In genomic region chr20:51503376-51503775, GRCh38 we compare ENCODE assay signal across 13 cellular contexts.
"Had no signal": no experiment of that assay in that cellular context is flagged by ENCODE, and none has a peak within 500 bp of the region (broad histone marks: within the 10 kb centered on the region; RNA-seq: fewer than 3 reads in every experiment).

No MANE protein-coding gene starts in this region.

- H3K27ac Mint-ChIP-seq: activated naive CD4-positive, alpha-beta T cell treated with anti-CD3 and anti-CD28 coated beads, Interleukin-2, amount 50 U/mL, for 24 hours; brain had no signal

- H3K4me3 Mint-ChIP-seq: activated naive CD4-positive, alpha-beta T cell treated with anti-CD3 and anti-CD28 coated beads, Interleukin-2, amount 50 U/mL, for 24 hours; brain; stimulated activated memory B cell treated with anti-CD40 and anti-IgM and Interleukin-4, amounts not matched to agents 10 μg/mL and 1 μg/mL and 100 μg/mL, for 72 hours had no signal

- H3K36me3 Mint-ChIP-seq: brain had no signal

- ATAC-seq: stimulated activated memory B cell treated with anti-CD40 and anti-IgM and Interleukin-4, amounts not matched to agents 10 μg/mL and 1 μg/mL and 100 μg/mL, for 72 hours had no signal

- H3K27me3 Mint-ChIP-seq: activated naive CD4-positive, alpha-beta T cell treated with anti-CD3 and anti-CD28 coated beads, Interleukin-2, amount 50 U/mL, for 24 hours; naive B cell; stimulated activated memory B cell treated with anti-CD40 and anti-IgM and Interleukin-4, amounts not matched to agents 10 μg/mL and 1 μg/mL and 100 μg/mL, for 72 hours had no signal

- DNase-seq: activated CD4-positive, CD25-positive, alpha-beta regulatory T cell; activated effector memory CD4-positive, alpha-beta T cell treated with anti-CD3 and anti-CD28 coated beads, Interleukin-2, amount 50 U/mL, for 16 hours; activated T-cell treated with anti-CD3 and anti-CD28 coated beads, Interleukin-2, amount 50 U/mL, for 48 hours; cortex of kidney; effector memory CD4-positive, alpha-beta T cell; foreskin melanocyte; mammary epithelial cell; naive B cell; occipital lobe; stimulated activated CD4-positive, alpha-beta T cell treated with anti-CD3 and anti-CD28 coated beads, Interleukin-2, amount 100 ng/mL, for 48 hours had no signal
